21 cellular contexts compared by ENCODE assay signal in the genomic region with DNA sequence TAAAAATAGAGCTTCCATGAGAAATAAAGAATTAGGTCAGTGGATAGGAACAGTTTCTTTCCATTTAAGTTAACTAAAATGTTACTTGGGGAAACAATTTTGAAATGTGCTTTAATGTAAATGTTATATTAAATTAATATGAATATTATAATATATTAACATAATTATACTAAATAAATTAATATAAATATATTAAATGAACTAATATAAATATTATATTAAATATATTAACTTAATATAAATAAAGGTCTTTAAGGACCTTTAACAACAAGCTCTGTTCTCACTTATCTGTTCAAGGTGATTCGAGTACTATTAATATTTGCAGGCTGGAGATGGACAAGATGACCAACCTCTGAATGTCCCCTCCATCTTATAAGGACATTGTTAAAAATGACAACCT.
DNase-seq lines count a peak whose midpoint lies in the region; ATAC-seq, FAIRE-seq and TF ChIP-seq lines count a peak whose summit lies in the region.
"Had no signal": no experiment of that assay in that cellular context is flagged by ENCODE, and none has a peak within 500 bp of the region (broad histone marks: within the 10 kb centered on the region; RNA-seq: fewer than 3 reads in every experiment).

No MANE protein-coding gene starts in this region.

- H3K36me3 ChIP-seq in heart right ventricle (no peaks in the 10 kb centered on the region), pancreas (no peaks in the 10 kb centered on the region), PC-3 (ENCODE audit: low read depth, low read length) (no peaks in the 10 kb centered on the region), mammary epithelial cell (ENCODE audit: insufficient read depth, low read length) (no peaks in the 10 kb centered on the region)
- H3K36me3 ChIP-seq: SJCRH30 had no signal

- CTCF ChIA-PET in PC-3 (lab: Charles Lee): interaction anchor here (0.5 kb wide), 1 partner anchor 15 kb away, joined by 3 read pairs; no protein-coding TSS in a partner anchor
- CTCF ChIA-PET in mammary epithelial cell (lab: Charles Lee; ENCODE audit: low non-redundant PET): no interaction called here

- no peak for TF ChIP-seq CTCF in heart right ventricle (IDR thresholded peaks at IDR 0.05)
- no peak for TF ChIP-seq CTCF in pancreas (IDR thresholded peaks at IDR 0.05)
- TF ChIP-seq CTCF in PC-3 (conservative IDR thresholded peaks at IDR 0.05; ENCODE audit: low read depth, low read length): no peak
- no peak for TF ChIP-seq CTCF in mammary epithelial cell (conservative IDR thresholded peaks at IDR 0.05 in 1 of 2, IDR thresholded peaks at IDR 0.05 in 1 of 2; ENCODE audit: extremely low read depth in 1 of 2, insufficient read depth in 1 of 2, low read depth in 1 of 2, low read length in 2 of 2)

- H2AFZ ChIP-seq in PC-3 (ENCODE audit: low read length): no peak overlapping the region
- no peak overlapping the region for H2AFZ ChIP-seq in mammary epithelial cell (ENCODE audit: low read depth, low read length)
- H2AFZ ChIP-seq: GM23338, PC-9 had no signal

- no peaks in the 10 kb centered on the region for H4K20me1 ChIP-seq in PC-3 (ENCODE audit: low read length)
- H4K20me1 ChIP-seq in mammary epithelial cell (ENCODE audit: insufficient read depth, low read length): no peaks in the 10 kb centered on the region

- intact Hi-C loops in heart right ventricle (cut with DNase I) (loop anchor here in 1 of 10 donors (5.0 kb wide), 1 partner anchor 99 kb away; a partner anchor contains a TSS), left ventricle myocardium superior (cut with micrococcal nuclease) (no loop called here), pancreas (cut with DNase I) (no loop called here), PC-3 (cut with micrococcal nuclease) (no loop called here), mammary epithelial cell (cut with micrococcal nuclease) (no loop called here)

- peaks cover 0 to 67% (median 49%) of the 10 kb centered on the region in 9 donors for H3K4me1 ChIP-seq in heart right ventricle
- peaks cover 5 to 16% (median 12%) of the 10 kb centered on the region in 3 donors for H3K4me1 ChIP-seq in pancreas
- H3K4me1 ChIP-seq in PC-3 (ENCODE audit: insufficient read depth, low read length): no peaks in the 10 kb centered on the region
- no peaks in the 10 kb centered on the region for H3K4me1 ChIP-seq in mammary epithelial cell (ENCODE audit: insufficient read depth, low read length)
- H3K4me1 ChIP-seq: SJCRH30 had no signal

- H3K79me2 ChIP-seq in PC-3 (ENCODE audit: low read length) (no peaks in the 10 kb centered on the region), mammary epithelial cell (ENCODE audit: insufficient read depth, low read length) (no peaks in the 10 kb centered on the region)

- no peak overlapping the region for H3K4me3 ChIP-seq in heart right ventricle
- no peak overlapping the region for H3K4me3 ChIP-seq in pancreas
- no peak overlapping the region for H3K4me3 ChIP-seq in PC-3 (ENCODE audit: low read length)
- no peak overlapping the region for H3K4me3 ChIP-seq in mammary epithelial cell (replicated peaks in 1 of 3; ENCODE audit: insufficient read depth in 1 of 3, low read depth in 2 of 3, low read length in 3 of 3)
- H3K4me3 ChIP-seq: GM23338, PC-9, SJCRH30 had no signal

- FAIRE-seq in RCC 7860 (lab: Jason Lieb, UNC): peak; percentile 65
- peak; percentile 70 for FAIRE-seq in pancreas (lab: Jason Lieb, UNC)
- FAIRE-seq: GM12891, HepG2 had no signal

- H3K4me2 ChIP-seq in PC-3 (ENCODE audit: low read length): no peak overlapping the region
- H3K4me2 ChIP-seq in mammary epithelial cell (ENCODE audit: insufficient read depth, low read depth, low read length): no peak overlapping the region
- H3K4me2 ChIP-seq: GM23338, PC-9 had no signal

- no peak for ATAC-seq in heart right ventricle
- no peak for ATAC-seq in left ventricle myocardium superior
- no peak for ATAC-seq in pancreas
- ATAC-seq in PC-3: no peak
- ATAC-seq: HepG2 had no signal

- H3K27me3 ChIP-seq in heart right ventricle (no peaks in the 10 kb centered on the region), pancreas (no peaks in the 10 kb centered on the region), PC-3 (ENCODE audit: low read length) (no peaks in the 10 kb centered on the region), mammary epithelial cell (ENCODE audit: insufficient read depth, low read length) (peaks cover 1% of the 10 kb centered on the region)
- H3K27me3 ChIP-seq: SJCRH30 had no signal

- no peaks in the 10 kb centered on the region for H3K9me2 ChIP-seq in PC-3 (replicated peaks; ENCODE audit: low read length)

- H3F3A ChIP-seq in PC-3 (ENCODE audit: low read length, unreplicated experiment): no peaks in the 10 kb centered on the region

- peak overlapping the region in 8 of 10 donors; percentile 12 to 76 (median 52) for H3K27ac ChIP-seq in heart right ventricle
- H3K27ac ChIP-seq in pancreas: no peak overlapping the region
- no peak overlapping the region for H3K27ac ChIP-seq in PC-3 (ENCODE audit: low read length)
- H3K27ac ChIP-seq in mammary epithelial cell (ENCODE audit: insufficient read depth, low read depth, low read length): no peak overlapping the region
- H3K27ac ChIP-seq: PC-9, SJCRH30 had no signal

- dilution Hi-C loops in mammary epithelial cell (cut with HindIII; ENCODE audit: low sequenced_read_pairs): no loop called here

- no peak for DNase-seq in heart right ventricle
- no peak for DNase-seq in left ventricle myocardium superior
- no peak for DNase-seq in RCC 7860 (ENCODE audit: low spot score)
- no peak for DNase-seq in pancreas
- no peak for DNase-seq in PC-3
- no peak for DNase-seq in mammary epithelial cell
- DNase-seq in stimulated activated CD4-positive, alpha-beta T cell treated with anti-CD3 and anti-CD28 coated beads, Interleukin-1b, Interleukin-23, amount 100 ng/mL, for 48 hours: no peak
- no peak for DNase-seq in SIG-M5 treated with dmso at 0.1 percent for 504 hours (lab: John Stamatoyannopoulos, UW; ENCODE audit: unreplicated experiment)
- DNase-seq: 8988T; C1 segment of cervical spinal cord; CD8-positive, alpha-beta memory T cell; DMS53; EL; NCI-H1694 treated with DMSO at 0.1 percent for 48 hours; NCI-H510A treated with DMSO at 0.1 percent for 48 hours; NCI-H82; PC-9; SJCRH30 had no signal

- 56 to 73% methylated on average over 1 of the region's 1 CpG for WGBS in heart right ventricle, 2 donors
- WGBS in pancreas, 2 donors: 86 to 91% methylated on average over 1 of the region's 1 CpG
- 82% methylated on average over 1 of the region's 1 CpG for WGBS in mammary epithelial cell (ENCODE audit: low coverage, missing lambda C conversion rate)

- POLR2A ChIA-PET in PC-3 (lab: Charles Lee; ENCODE audit: unreplicated experiment): no interaction called here

- BruUV-seq in PC-3 (replicated peaks; lab: Mats Ljungman, UMichigan) (no TSS peak), mammary epithelial cell (replicated peaks; lab: Mats Ljungman, UMichigan) (no TSS peak)

- in situ Hi-C loops in mammary epithelial cell (cut with MboI; ENCODE audit: low sequenced_read_pairs in 2 of 2): no loop called here

- H3K9ac ChIP-seq in PC-3 (ENCODE audit: low read length): no peak overlapping the region
- H3K9ac ChIP-seq in mammary epithelial cell (ENCODE audit: insufficient read depth, low read length): no peak overlapping the region

- H3K9me3 ChIP-seq in heart right ventricle (peaks cover 0 to 8% (median 2%) of the 10 kb centered on the region in 11 donors), pancreas (no peaks in the 10 kb centered on the region), PC-3 (ENCODE audit: low read length) (no peaks in the 10 kb centered on the region), mammary epithelial cell (replicated peaks; ENCODE audit: insufficient read depth, low read length) (no peaks in the 10 kb centered on the region)
- H3K9me3 ChIP-seq: SJCRH30 had no signal

Comparison
In these comparisons a context has a peak if more than half of its experiments do, and no peak if none do; other contexts are left out.
1. H3K27ac ChIP-seq: peak in heart right ventricle (8 of 10); none in pancreas (0 of 4), PC-3 (single experiment) and mammary epithelial cell (single experiment).